29 cellular contexts compared by ENCODE assay signal in the genomic region with DNA sequence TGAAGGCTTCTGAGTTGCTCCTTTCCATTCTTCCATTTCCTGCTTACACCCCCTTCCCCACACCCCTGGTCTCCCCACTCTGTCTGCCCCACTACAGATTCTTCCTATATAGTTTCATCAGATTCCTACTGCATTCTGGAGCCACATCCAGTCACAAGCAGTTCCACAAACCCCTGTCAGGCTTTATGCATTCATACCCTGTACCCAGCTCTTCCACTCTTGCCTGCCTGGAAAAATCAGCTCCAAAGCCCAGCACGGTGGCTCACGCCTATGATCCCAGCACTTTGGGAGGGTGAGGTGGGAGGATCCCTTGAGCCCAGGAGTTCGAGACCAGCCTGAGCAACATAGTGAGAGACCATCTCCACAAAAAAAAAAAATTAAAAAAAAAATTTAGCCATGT.
"Had no signal": no experiment of that assay in that cellular context is flagged by ENCODE, and none has a peak within 500 bp of the region (broad histone marks: within the 10 kb centered on the region; RNA-seq: fewer than 3 reads in every experiment).

No MANE protein-coding gene starts in this region.

- H3K27me3 ChIP-seq: colonic mucosa, dorsolateral prefrontal cortex, gastrocnemius medialis had no signal

- H3K4me3 ChIP-seq: colonic mucosa, coronary artery, dorsolateral prefrontal cortex, esophagus muscularis mucosa, esophagus squamous epithelium, gastrocnemius medialis, gastroesophageal sphincter, heart left ventricle, heart right ventricle had no signal

- H3K36me3 ChIP-seq: colonic mucosa, esophagus muscularis mucosa, esophagus squamous epithelium, gastrocnemius medialis, gastroesophageal sphincter, heart left ventricle, heart right ventricle had no signal

- H3K27ac ChIP-seq: colonic mucosa, coronary artery, dorsolateral prefrontal cortex, epithelial cell of prostate, esophagus muscularis mucosa, esophagus squamous epithelium, foreskin keratinocyte, gastrocnemius medialis, gastroesophageal sphincter, heart left ventricle, heart right ventricle had no signal

- H3K4me1 Mint-ChIP-seq: endodermal cell had no signal

- H3K4me3 Mint-ChIP-seq: dendritic cell treated with granulocyte-macrophage colony-stimulating factor and Interleukin-4, amounts not matched to agents 40 ng/mL and 50 ng/mL, for 4 days; effector memory CD8-positive, alpha-beta T cell; endodermal cell had no signal

- H3K4me1 ChIP-seq: colonic mucosa, esophagus muscularis mucosa, esophagus squamous epithelium, foreskin keratinocyte, gastrocnemius medialis, gastroesophageal sphincter, heart left ventricle, heart right ventricle had no signal

- DNase-seq: colonic mucosa; cortex of kidney; dermis blood vessel endothelial cell; dorsolateral prefrontal cortex; effector CD4-positive, alpha-beta T cell; effector CD8-positive, alpha-beta T cell; effector memory CD4-positive, alpha-beta T cell; effector memory CD8-positive, alpha-beta T cell; endodermal cell; erythroblast; esophagus squamous epithelium; foreskin fibroblast; foreskin keratinocyte; foreskin melanocyte; gastrocnemius medialis; glutamatergic neuron; head of caudate nucleus; heart left ventricle; heart right ventricle had no signal

- H3K9me3 Mint-ChIP-seq: dendritic cell treated with granulocyte-macrophage colony-stimulating factor and Interleukin-4, amounts not matched to agents 40 ng/mL and 50 ng/mL, for 4 days; effector memory CD8-positive, alpha-beta T cell; endodermal cell had no signal

- H3K9me3 ChIP-seq: colonic mucosa, esophagus muscularis mucosa, esophagus squamous epithelium, gastrocnemius medialis, gastroesophageal sphincter had no signal

- ATAC-seq: effector memory CD8-positive, alpha-beta T cell; esophagus mucosa; foreskin keratinocyte; gastrocnemius medialis; gastroesophageal sphincter; heart left ventricle; heart right ventricle had no signal

- H3K27ac Mint-ChIP-seq: dendritic cell treated with granulocyte-macrophage colony-stimulating factor and Interleukin-4, amounts not matched to agents 40 ng/mL and 50 ng/mL, for 4 days; effector memory CD8-positive, alpha-beta T cell; endodermal cell had no signal

- FAIRE-seq: colon, endometrium, endothelial cell of umbilical vein, frontal cortex had no signal
